ENCODE assay signal across 8 cellular contexts in the genomic region with DNA sequence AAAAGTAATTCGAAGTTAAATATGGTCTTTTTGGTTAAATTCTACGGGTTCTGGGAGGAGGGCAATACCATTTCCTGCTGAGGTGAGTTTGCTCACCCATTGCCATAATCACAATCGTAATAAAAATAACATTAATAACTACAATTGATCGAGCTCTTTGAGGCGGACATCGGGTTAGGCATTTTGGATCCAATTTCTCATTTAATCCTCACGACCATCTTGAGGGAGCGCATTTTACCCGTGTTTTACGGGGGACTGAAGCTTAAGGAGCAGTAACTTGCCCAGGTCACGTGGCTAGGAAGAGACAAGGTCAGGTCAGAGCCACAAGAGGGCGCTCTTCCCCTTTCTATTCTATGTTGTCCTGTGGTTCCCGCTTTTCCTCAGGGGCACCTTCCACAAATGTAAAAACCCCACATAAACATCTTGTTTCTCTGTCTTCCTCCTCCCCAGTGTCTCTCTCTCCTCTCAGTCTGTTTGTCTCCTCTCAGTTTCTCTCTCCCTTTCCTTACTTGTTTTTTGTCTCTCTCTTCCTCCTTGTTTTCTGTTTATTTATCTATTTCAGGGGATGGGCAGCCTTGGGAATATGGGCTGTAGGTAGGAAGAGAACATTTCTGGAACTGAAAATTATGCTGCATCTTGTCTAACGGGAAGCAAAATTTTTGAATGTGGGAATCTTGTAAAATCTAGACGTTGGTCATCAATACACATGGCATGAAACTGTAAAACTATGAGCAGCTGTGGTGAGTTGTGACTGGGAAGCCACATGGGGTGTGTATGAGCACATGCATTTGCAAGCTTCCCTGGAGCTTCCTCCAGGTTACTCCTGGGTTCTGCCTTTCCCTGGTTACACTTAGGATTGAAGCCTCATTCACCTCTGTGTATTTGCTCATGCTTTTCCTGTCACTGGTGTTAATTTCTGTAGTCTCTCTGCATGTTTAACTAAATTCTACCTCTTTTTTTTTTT.
DNase-seq lines count a peak whose midpoint lies in the region; ATAC-seq and TF ChIP-seq lines count a peak whose summit lies in the region.

No MANE protein-coding gene starts in this region.

- no peak overlapping the region for H3K27ac ChIP-seq in CD8-positive, alpha-beta memory T cell (ENCODE audit: low read depth, low read length)
- no peak overlapping the region for H3K27ac ChIP-seq in HL-60 (replicated peaks)
- H3K27ac ChIP-seq in endodermal cell (ENCODE audit: low read depth, low read length): no peak overlapping the region

- H3K4me3 Mint-ChIP-seq in CD8-positive, alpha-beta memory T cell: peak overlapping the region; percentile 86 to 96 (median 92)
- peak overlapping the region; percentile 67 for H3K4me3 Mint-ChIP-seq in endodermal cell
- H3K4me3 Mint-ChIP-seq in mesothelial cell of epicardium: peak overlapping the region; percentile 78

- H3K36me3 ChIP-seq in CD8-positive, alpha-beta memory T cell (ENCODE audit: insufficient read depth, low read length): no peaks in the 10 kb centered on the region
- no peaks in the 10 kb centered on the region for H3K36me3 ChIP-seq in endodermal cell (ENCODE audit: control insufficient read depth, insufficient read depth, low read length)

- H3K9me3 ChIP-seq in CD8-positive, alpha-beta memory T cell (ENCODE audit: low read length): no peaks in the 10 kb centered on the region
- H3K9me3 ChIP-seq in endodermal cell (ENCODE audit: control insufficient read depth, low read length): no peaks in the 10 kb centered on the region

- CTCF ChIA-PET in CD8-positive, alpha-beta memory T cell (lab: Charles Lee): interaction anchor here (0.6 to 1.9 kb wide), 12 partner anchors 8 to 275 kb away, joined by 3 to 9 read pairs (median 4); no protein-coding TSS in a partner anchor

- POLR2A ChIA-PET in CD8-positive, alpha-beta memory T cell (lab: Charles Lee): interaction anchor here (0.6 kb wide), 1 partner anchor 71 kb away, joined by 4 read pairs; a partner anchor contains a TSS

- H3K4me1 Mint-ChIP-seq in CD8-positive, alpha-beta memory T cell: peaks cover 14 to 16% (median 16%) of the 10 kb centered on the region in 3 donors
- H3K4me1 Mint-ChIP-seq in endodermal cell (peaks cover 7% of the 10 kb centered on the region), mesothelial cell of epicardium (peaks cover 9% of the 10 kb centered on the region)

- TF ChIP-seq CTCF in HL-60 (IDR thresholded peaks at IDR 0.05; ENCODE audit: insufficient read depth, low read length) (peak; percentile 85), endodermal cell (conservative IDR thresholded peaks at IDR 0.05) (peak; percentile 95), mesothelial cell of epicardium (IDR thresholded peaks at IDR 0.05; ENCODE audit: unreplicated experiment) (peak; percentile 96)

- H3K27me3 ChIP-seq in CD8-positive, alpha-beta memory T cell (ENCODE audit: insufficient read depth, low read length, poor library complexity, severe bottlenecking): no peaks in the 10 kb centered on the region
- H3K27me3 ChIP-seq in HL-60 (ENCODE audit: insufficient read depth, poor library complexity, severe bottlenecking) (peaks cover 9% of the 10 kb centered on the region), endodermal cell (ENCODE audit: control insufficient read depth, insufficient read depth, low read length, poor library complexity, severe bottlenecking) (peaks cover 49% of the 10 kb centered on the region)

- peak; percentile 82 for ATAC-seq in GM19463 (IDR thresholded peaks at IDR 0.05; ENCODE audit: unreplicated experiment)

- peak overlapping the region; percentile 22 for H3K9ac ChIP-seq in endodermal cell (ENCODE audit: extremely low read depth, low read length, poor library complexity, severe bottlenecking)

- peak; percentile 55 to 71 (median 61) for DNase-seq in CD8-positive, alpha-beta memory T cell
- peak; percentile 63 to 74 for DNase-seq in HL-60 (ENCODE audit: low read depth in 1 of 2, low spot score in 1 of 2)
- peak; percentile 95 for DNase-seq in NCI-H82 (lab: John Stamatoyannopoulos, UW)
- peak; percentile 78 for DNase-seq in activated CD8-positive, alpha-beta memory T cell treated with anti-CD3 and anti-CD28 coated beads for 24 hours
- peak; percentile 93 for DNase-seq in endodermal cell
- peak; percentile 68 to 81 for DNase-seq in mesothelial cell of epicardium (ENCODE audit: low spot score in 2 of 2, unreplicated experiment in 2 of 2)
- peak; percentile 35 for DNase-seq in stimulated activated CD8-positive, alpha-beta memory T cell treated with anti-CD3 and anti-CD28 coated beads, Interleukin-15, amount 100 ng/mL, for 1 hour (ENCODE audit: low read depth)

- peak overlapping the region; percentile 82 for H3K4me3 ChIP-seq in CD8-positive, alpha-beta memory T cell (ENCODE audit: low read length)
- H3K4me3 ChIP-seq in HL-60 (replicated peaks; ENCODE audit: insufficient read depth, low read length) (peak overlapping the region; percentile 31), endodermal cell (ENCODE audit: low read length) (peak overlapping the region; percentile 94)

- peaks cover 8 to 13% of the 10 kb centered on the region in 2 donors for H3K27me3 Mint-ChIP-seq in CD8-positive, alpha-beta memory T cell
- H3K27me3 Mint-ChIP-seq in endodermal cell (ENCODE audit: insufficient read depth) (peaks cover 34% of the 10 kb centered on the region), mesothelial cell of epicardium (ENCODE audit: low read depth) (peaks cover 5% of the 10 kb centered on the region)

- 2 to 4% methylated on average over 13 to 15 of the region's 15 CpGs for WGBS in endodermal cell (ENCODE audit: insufficient coverage in 1 of 2, insufficient read length in 1 of 2), 2 experiments

- H3K27ac Mint-ChIP-seq in CD8-positive, alpha-beta memory T cell: peak overlapping the region in 6 of 8 donors; percentile 48 to 95 (median 80)
- H3K27ac Mint-ChIP-seq in endodermal cell (peak overlapping the region; percentile 41), mesothelial cell of epicardium (peak overlapping the region; percentile 51)

- no peaks in the 10 kb centered on the region for H3K9me3 Mint-ChIP-seq in CD8-positive, alpha-beta memory T cell
- H3K9me3 Mint-ChIP-seq in endodermal cell (no peaks in the 10 kb centered on the region), mesothelial cell of epicardium (no peaks in the 10 kb centered on the region)

- H3K36me3 Mint-ChIP-seq in CD8-positive, alpha-beta memory T cell: peaks cover 0 to 5% (median 0%) of the 10 kb centered on the region in 3 donors
- peaks cover 2% of the 10 kb centered on the region for H3K36me3 Mint-ChIP-seq in endodermal cell (ENCODE audit: low read depth)
- H3K36me3 Mint-ChIP-seq in mesothelial cell of epicardium: no peaks in the 10 kb centered on the region

- H3K4me1 ChIP-seq in CD8-positive, alpha-beta memory T cell (ENCODE audit: insufficient read depth, low read length): peaks cover 7% of the 10 kb centered on the region
- H3K4me1 ChIP-seq in endodermal cell (ENCODE audit: control insufficient read depth, insufficient read depth, low read length): no peaks in the 10 kb centered on the region

Comparison
In these comparisons a context has a peak if more than half of its experiments do, and no peak if none do; other contexts are left out.
1. DNase-seq: peak in every context shown above with its lines; median percentile 95 in NCI-H82; 93 in endodermal cell; 78 in activated CD8-positive, alpha-beta memory T cell treated with anti-CD3 and anti-CD28 coated beads for 24 hours; 74 in mesothelial cell of epicardium; 68 in HL-60; 61 in CD8-positive, alpha-beta memory T cell; 35 in stimulated activated CD8-positive, alpha-beta memory T cell treated with anti-CD3 and anti-CD28 coated beads, Interleukin-15, amount 100 ng/mL, for 1 hour.
2. H3K4me3 ChIP-seq: peak in every context shown above with its lines; median percentile 94 in endodermal cell; 82 in CD8-positive, alpha-beta memory T cell; 31 in HL-60.